In the genomic region with DNA sequence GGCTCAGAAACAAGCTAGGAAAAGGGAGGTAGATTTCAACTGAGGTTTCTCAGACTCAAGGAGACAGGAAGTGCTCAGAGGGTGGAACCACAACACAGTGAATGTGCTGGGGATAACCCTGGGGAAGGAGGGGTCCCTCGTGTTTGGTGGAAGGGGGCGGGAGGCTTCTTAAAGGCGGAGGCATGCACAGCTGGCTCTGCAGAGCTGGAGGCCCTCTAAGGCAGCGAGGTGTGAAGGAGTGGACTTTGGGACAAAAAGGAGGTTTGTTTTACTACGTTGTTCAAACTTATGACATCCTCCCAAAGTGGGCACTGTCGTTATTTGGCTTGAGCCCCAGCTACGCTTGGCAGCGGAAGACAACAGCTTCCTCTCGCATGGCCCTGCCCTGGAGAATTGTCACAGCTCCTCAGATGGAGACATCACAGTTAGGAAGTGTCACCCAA, we compare ENCODE assay signal across 8 cellular contexts. TPM values are rescaled to one million over a fixed set of nuclear protein-coding genes. Genes with fewer than 3 reads are reported as not detected.
DNase-seq lines count a peak whose midpoint lies in the region; ATAC-seq lines count a peak whose summit lies in the region.
"Had no signal": no experiment of that assay in that cellular context is flagged by ENCODE, and none has a peak within 500 bp of the region (broad histone marks: within the 10 kb centered on the region; RNA-seq: fewer than 3 reads in every experiment).

No MANE protein-coding gene starts in this region.

- no peak overlapping the region for H3K4me3 ChIP-seq in MG63

- H3K4me1 Mint-ChIP-seq in activated T-helper 2 cell treated with anti-CD3 and anti-CD28 coated beads, Interferon-gamma antibody, Interleukin-2, Interleukin-4, amounts not matched to agents 10 μg/mL and 5 μg/mL and 100 μg/mL, durations not matched to agents 14 hours and 24 hours and 36 hours (ENCODE audit: low read depth): peaks cover 26% of the 10 kb centered on the region
- peaks cover 34% of the 10 kb centered on the region for H3K4me1 Mint-ChIP-seq in stimulated activated naive CD8-positive, alpha-beta T cell treated with anti-CD3 and anti-CD28 coated beads, Interleukin-15, amount 100 ng/mL, for 72 hours

- intact Hi-C loops in activated T-helper 2 cell treated with anti-CD3 and anti-CD28 coated beads, Interferon-gamma antibody, Interleukin-2, Interleukin-4, amounts not matched to agents 10 μg/mL and 5 μg/mL and 100 μg/mL, durations not matched to agents 14 hours and 24 hours and 36 hours (cut with micrococcal nuclease): loop anchor here (2.0 kb wide), 1 partner anchor 22 kb away; a partner anchor contains a TSS

- peak; percentile 14 for DNase-seq in MG63
- peak; percentile 22 for DNase-seq in activated T-helper 2 cell treated with anti-CD3 and anti-CD28 coated beads, Interferon-gamma antibody, Interleukin-2, Interleukin-4, amounts not matched to agents 10 μg/mL and 5 μg/mL and 100 μg/mL, durations not matched to agents 14 hours and 24 hours and 36 hours (ENCODE audit: low spot score)
- DNase-seq in stimulated activated naive CD8-positive, alpha-beta T cell treated with anti-CD3 and anti-CD28 coated beads, Interleukin-15, amount 100 ng/mL, for 72 hours: peak in 1 of 2 donors; percentile 24
- DNase-seq in globus pallidus (ENCODE audit: low spot score): no peak
- no peak for DNase-seq in UCSD-AML1 (lab: John Stamatoyannopoulos, UW; ENCODE audit: unreplicated experiment)
- no peak for DNase-seq in AML-193 (lab: John Stamatoyannopoulos, UW)
- DNase-seq: PC-3 had no signal

- no peaks in the 10 kb centered on the region for H3K27me3 Mint-ChIP-seq in activated T-helper 2 cell treated with anti-CD3 and anti-CD28 coated beads, Interferon-gamma antibody, Interleukin-2, Interleukin-4, amounts not matched to agents 10 μg/mL and 5 μg/mL and 100 μg/mL, durations not matched to agents 14 hours and 24 hours and 36 hours (ENCODE audit: low read depth)
- H3K27me3 Mint-ChIP-seq in stimulated activated naive CD8-positive, alpha-beta T cell treated with anti-CD3 and anti-CD28 coated beads, Interleukin-15, amount 100 ng/mL, for 72 hours: no peaks in the 10 kb centered on the region

- H3K36me3 Mint-ChIP-seq in activated T-helper 2 cell treated with anti-CD3 and anti-CD28 coated beads, Interferon-gamma antibody, Interleukin-2, Interleukin-4, amounts not matched to agents 10 μg/mL and 5 μg/mL and 100 μg/mL, durations not matched to agents 14 hours and 24 hours and 36 hours (ENCODE audit: low read depth): no peaks in the 10 kb centered on the region

- no peaks in the 10 kb centered on the region for H3K9me3 Mint-ChIP-seq in activated T-helper 2 cell treated with anti-CD3 and anti-CD28 coated beads, Interferon-gamma antibody, Interleukin-2, Interleukin-4, amounts not matched to agents 10 μg/mL and 5 μg/mL and 100 μg/mL, durations not matched to agents 14 hours and 24 hours and 36 hours
- H3K9me3 Mint-ChIP-seq in stimulated activated naive CD8-positive, alpha-beta T cell treated with anti-CD3 and anti-CD28 coated beads, Interleukin-15, amount 100 ng/mL, for 72 hours: no peaks in the 10 kb centered on the region

- peak overlapping the region; percentile 60 for H3K27ac Mint-ChIP-seq in activated T-helper 2 cell treated with anti-CD3 and anti-CD28 coated beads, Interferon-gamma antibody, Interleukin-2, Interleukin-4, amounts not matched to agents 10 μg/mL and 5 μg/mL and 100 μg/mL, durations not matched to agents 14 hours and 24 hours and 36 hours
- peak overlapping the region; percentile 74 to 97 for H3K27ac Mint-ChIP-seq in stimulated activated naive CD8-positive, alpha-beta T cell treated with anti-CD3 and anti-CD28 coated beads, Interleukin-15, amount 100 ng/mL, for 72 hours

- H3K27me3 ChIP-seq in MG63 (no peaks in the 10 kb centered on the region), layer of hippocampus (ENCODE audit: control insufficient read depth, insufficient read depth, low read length) (no peaks in the 10 kb centered on the region)

- peak overlapping the region; percentile 51 for H3K4me3 Mint-ChIP-seq in activated T-helper 2 cell treated with anti-CD3 and anti-CD28 coated beads, Interferon-gamma antibody, Interleukin-2, Interleukin-4, amounts not matched to agents 10 μg/mL and 5 μg/mL and 100 μg/mL, durations not matched to agents 14 hours and 24 hours and 36 hours (ENCODE audit: low read depth)
- peak overlapping the region; percentile 70 to 84 for H3K4me3 Mint-ChIP-seq in stimulated activated naive CD8-positive, alpha-beta T cell treated with anti-CD3 and anti-CD28 coated beads, Interleukin-15, amount 100 ng/mL, for 72 hours

- H3K9me3 ChIP-seq in MG63: no peaks in the 10 kb centered on the region

- ATAC-seq in stimulated activated naive CD8-positive, alpha-beta T cell treated with anti-CD3 and anti-CD28 coated beads, Interleukin-15, amount 100 ng/mL, for 72 hours: peak; percentile 60

- H3K27ac ChIP-seq in layer of hippocampus (ENCODE audit: low read depth, low read length): peak overlapping the region; percentile 92

- no peaks in the 10 kb centered on the region for H3K36me3 ChIP-seq in MG63

RNA-seq across cellular contexts. Expression of a gene that starts 21.7 kb away (rescaled TPM):
- 8.7 and 9.1 TPM in 2 replicates for total RNA-seq in MG63 (2014; rRNA removed; shearing (Covaris generic); ENCODE audit: low replicate concordance)
- total RNA-seq in activated T-helper 2 cell treated with anti-CD3 and anti-CD28 coated beads, Interferon-gamma antibody, Interleukin-2, Interleukin-4, amounts not matched to agents 10 μg/mL and 5 μg/mL and 100 μg/mL, durations not matched to agents 14 hours and 24 hours and 36 hours: 25.2 and 26.5 TPM in 2 replicates

Comparison
In these comparisons a context has a peak if more than half of its experiments do, and no peak if none do; other contexts are left out.
1. DNase-seq: peak in MG63 (single experiment) and activated T-helper 2 cell treated with anti-CD3 and anti-CD28 coated beads, Interferon-gamma antibody, Interleukin-2, Interleukin-4, amounts not matched to agents 10 μg/mL and 5 μg/mL and 100 μg/mL, durations not matched to agents 14 hours and 24 hours and 36 hours (single experiment); none in globus pallidus (single experiment), UCSD-AML1 (single experiment) and AML-193 (0 of 2).